ENCODE assay signal across 8 cellular contexts in the genomic region with DNA sequence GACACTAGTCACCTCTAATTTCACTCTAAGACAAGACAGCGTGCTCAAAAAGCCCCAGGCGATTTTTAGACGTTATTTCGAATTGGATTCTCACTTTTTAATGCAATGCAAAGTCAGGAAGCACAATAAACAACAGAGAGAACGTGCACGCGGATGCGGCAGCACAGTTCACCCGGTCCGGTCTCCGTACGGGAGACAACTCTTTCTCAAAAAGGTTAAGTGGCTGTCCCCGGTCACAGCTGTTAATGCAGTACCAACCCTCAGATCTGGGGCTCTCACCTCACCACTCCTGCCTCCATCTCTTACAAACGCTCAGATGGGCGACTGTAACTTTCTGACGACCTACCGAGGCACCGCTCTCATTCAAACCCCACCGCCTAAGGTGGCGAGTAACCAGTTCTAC. TPM values are rescaled to one million over a fixed set of nuclear protein-coding genes. Genes with fewer than 3 reads are reported as not detected.
DNase-seq lines count a peak whose midpoint lies in the region; ATAC-seq, FAIRE-seq and TF ChIP-seq lines count a peak whose summit lies in the region.

No MANE protein-coding gene starts in this region.

- H3K4me3 ChIP-seq in LNCaP clone FGC (ENCODE audit: low read depth, low read length) (peak overlapping the region; percentile 80), cardiac fibroblast (replicated peaks in 1 of 2; ENCODE audit: low read depth in 2 of 2, low read length in 2 of 2) (peak overlapping the region; percentile 87 to 98)

- TF ChIP-seq CTCF in LNCaP clone FGC (IDR thresholded peaks at IDR 0.05; ENCODE audit: control insufficient read depth, extremely low read depth, insufficient read depth): no peak
- TF ChIP-seq CTCF in cardiac fibroblast (IDR thresholded peaks at IDR 0.05; ENCODE audit: low read depth, low read length): no peak
- no peak for TF ChIP-seq CTCF in mesothelial cell of epicardium (IDR thresholded peaks at IDR 0.05; ENCODE audit: unreplicated experiment)

- H3K9me3 Mint-ChIP-seq in mesothelial cell of epicardium: no peaks in the 10 kb centered on the region

- peak overlapping the region; percentile 98 for H3K27ac Mint-ChIP-seq in mesothelial cell of epicardium

- FAIRE-seq in frontal cortex (lab: Jason Lieb, UNC): no peak

- ATAC-seq in GM18511 (IDR thresholded peaks at IDR 0.05; ENCODE audit: unreplicated experiment): no peak

- H3K4me1 Mint-ChIP-seq in mesothelial cell of epicardium: peaks cover 29% of the 10 kb centered on the region

- DNase-seq in activated T-cell treated with anti-CD3 and anti-CD28 coated beads for 24 hours (ENCODE audit: low read depth) (peak; percentile 22), LNCaP clone FGC (ENCODE audit: low read depth) (no peak), cardiac fibroblast (ENCODE audit: low read depth in 2 of 2) (peak in 1 of 2 donors; percentile 6), mesothelial cell of epicardium (ENCODE audit: low spot score in 2 of 2, unreplicated experiment in 2 of 2) (no peak), islet precursor cell (no peak), frontal cortex (ENCODE audit: low spot score in 2 of 2) (no peak)
- no peak for DNase-seq in activated T-cell treated with anti-CD3 and anti-CD28 coated beads, Interleukin-2, amount 50 U/mL, for 1 hour

- H3K36me3 Mint-ChIP-seq in mesothelial cell of epicardium: no peaks in the 10 kb centered on the region

- peak overlapping the region; percentile 100 for H3K4me3 Mint-ChIP-seq in mesothelial cell of epicardium

- H3K27me3 Mint-ChIP-seq in mesothelial cell of epicardium (ENCODE audit: low read depth): no peaks in the 10 kb centered on the region

RNA-seq across cellular contexts. Expression of a gene that starts 1.2 kb away (rescaled TPM):
- total RNA-seq in mesothelial cell of epicardium (262 to 270 TPM (median 269 TPM) in 3 replicates), frontal cortex (423 TPM)

RNA-seq across cellular contexts. Expression of a gene that starts 53.4 kb away (rescaled TPM):
- total RNA-seq in mesothelial cell of epicardium (0.45 to 0.90 TPM (median 0.49 TPM) in 3 replicates), frontal cortex (1.6 TPM)
